Comparison of ENCODE assay signal across 22 cellular contexts in genomic region chr6:143652840-143653239, GRCh38. TPM values are rescaled to one million over a fixed set of nuclear protein-coding genes. Genes with fewer than 3 reads are reported as not detected.
A peak's percentile ranks its signal among the peaks of the same experiment; 100 is the strongest.
DNase-seq lines count a peak whose midpoint lies in the region; ATAC-seq lines count a peak whose summit lies in the region.
"Had no signal": no experiment of that assay in that cellular context is flagged by ENCODE, and none has a peak within 500 bp of the region (broad histone marks: within the 10 kb centered on the region; RNA-seq: fewer than 3 reads in every experiment).

No MANE protein-coding gene starts in this region.

- H3K4me3 Mint-ChIP-seq in activated T-helper 17 cell treated with anti-CD3 and anti-CD28 coated beads, Interleukin-2, amount 50 U/mL, for 72 hours, result no peak overlapping the region
- H3K4me3 Mint-ChIP-seq: dendritic cell treated with granulocyte-macrophage colony-stimulating factor and Interleukin-4, amounts not matched to agents 40 ng/mL and 50 ng/mL, for 4 days; nephron; stimulated activated naive B cell treated with anti-CD40 and anti-IgM and Interleukin-4, amounts not matched to agents 10 μg/mL and 1 μg/mL and 100 μg/mL, for 72 hours; T-helper 17 cell had no signal

- H3K27me3 Mint-ChIP-seq in activated T-helper 17 cell treated with anti-CD3 and anti-CD28 coated beads, Interleukin-2, amount 50 U/mL, for 72 hours, result no peaks in the 10 kb centered on the region
- H3K27me3 Mint-ChIP-seq: dendritic cell treated with granulocyte-macrophage colony-stimulating factor and Interleukin-4, amounts not matched to agents 40 ng/mL and 50 ng/mL, for 4 days; stimulated activated naive B cell treated with anti-CD40 and anti-IgM and Interleukin-4, amounts not matched to agents 10 μg/mL and 1 μg/mL and 100 μg/mL, for 72 hours; T-helper 17 cell had no signal

- H3K36me3 Mint-ChIP-seq in activated T-helper 17 cell treated with anti-CD3 and anti-CD28 coated beads, Interleukin-2, amount 50 U/mL, for 72 hours (ENCODE audit: low read depth), result peaks cover 8% of the 10 kb centered on the region

- intact Hi-C loops in posterior cingulate gyrus (cut with DNase I), result no loop called here

- peak; percentile 85 for DNase-seq in NCI-H69 (lab: John Stamatoyannopoulos, UW)
- peak in 7 of 10 donors; percentile 13 to 83 (median 40) for DNase-seq in posterior cingulate gyrus
- DNase-seq in RPMI8226, result no peak
- no peak for DNase-seq in cerebellar nuclear complex (lab: John Stamatoyannopoulos, UW)
- DNase-seq: activated CD4-positive, alpha-beta T cell treated with anti-CD3 and anti-CD28 coated beads, Interleukin-2, amount 50 U/mL, for 1 hour; activated effector memory CD4-positive, alpha-beta T cell treated with anti-CD3 and anti-CD28 coated beads, Interleukin-2, amount 50 U/mL, for 16 hours; adrenal gland; foreskin fibroblast; GDM1; KG1; NCI-H2029 treated with DMSO at 0.1 percent for 48 hours; NCI-H774; stimulated activated CD4-positive, alpha-beta T cell treated with anti-CD3 and anti-CD28 coated beads, Interleukin-1b, Interleukin-23, amount 100 ng/mL, for 48 hours; stimulated activated naive B cell treated with anti-CD40 and anti-IgM and Interleukin-4, amounts not matched to agents 10 μg/mL and 1 μg/mL and 100 μg/mL, for 72 hours; T-helper 17 cell had no signal

- H3K9me3 Mint-ChIP-seq in activated T-helper 17 cell treated with anti-CD3 and anti-CD28 coated beads, Interleukin-2, amount 50 U/mL, for 72 hours, result peaks cover 14% of the 10 kb centered on the region

- H3K27ac Mint-ChIP-seq in activated T-helper 17 cell treated with anti-CD3 and anti-CD28 coated beads, Interleukin-2, amount 50 U/mL, for 72 hours, result no peak overlapping the region
- H3K27ac Mint-ChIP-seq: dendritic cell treated with granulocyte-macrophage colony-stimulating factor and Interleukin-4, amounts not matched to agents 40 ng/mL and 50 ng/mL, for 4 days; nephron; stimulated activated naive B cell treated with anti-CD40 and anti-IgM and Interleukin-4, amounts not matched to agents 10 μg/mL and 1 μg/mL and 100 μg/mL, for 72 hours; T-helper 17 cell had no signal

- H3K4me1 Mint-ChIP-seq in activated T-helper 17 cell treated with anti-CD3 and anti-CD28 coated beads, Interleukin-2, amount 50 U/mL, for 72 hours, result peaks cover 12% of the 10 kb centered on the region
- H3K4me1 Mint-ChIP-seq: nephron had no signal

- H3K27me3 ChIP-seq in HUES48 (ENCODE audit: control insufficient read depth, insufficient read depth, low read length) (no peaks in the 10 kb centered on the region), endocrine pancreas (ENCODE audit: control insufficient read depth, insufficient read depth, low read length) (no peaks in the 10 kb centered on the region)
- H3K27me3 ChIP-seq: adrenal gland had no signal

- H3K9ac ChIP-seq in HUES48 (ENCODE audit: low read depth, low read length), result no peak overlapping the region
- H3K9ac ChIP-seq in endocrine pancreas (ENCODE audit: control insufficient read depth, insufficient read depth, low read length), result no peak overlapping the region

- H3K27ac ChIP-seq in HUES48 (ENCODE audit: low read depth, low read length), result peak overlapping the region; percentile 36
- H3K27ac ChIP-seq: adrenal gland, epithelial cell of prostate had no signal

- H3K4me3 ChIP-seq in HUES48 (ENCODE audit: low read depth, low read length) (no peak overlapping the region), endocrine pancreas (ENCODE audit: control insufficient read depth, insufficient read depth, low read length) (peak overlapping the region; percentile 22)
- H3K4me3 ChIP-seq: adrenal gland had no signal

- H3K36me3 ChIP-seq in HUES48 (ENCODE audit: control insufficient read depth, insufficient read depth, low read length), result no peaks in the 10 kb centered on the region
- H3K36me3 ChIP-seq in endocrine pancreas (ENCODE audit: control insufficient read depth, insufficient read depth, low read length), result no peaks in the 10 kb centered on the region
- H3K36me3 ChIP-seq: adrenal gland had no signal

- ATAC-seq in GM18870 (IDR thresholded peaks at IDR 0.05; ENCODE audit: unreplicated experiment), result no peak
- no peak for ATAC-seq in activated T-helper 17 cell treated with anti-CD3 and anti-CD28 coated beads, Interleukin-2, amount 50 U/mL, for 72 hours (replicated peaks)
- ATAC-seq: stimulated activated naive B cell treated with anti-CD40 and anti-IgM and Interleukin-4, amounts not matched to agents 10 μg/mL and 1 μg/mL and 100 μg/mL, for 72 hours; T-helper 17 cell had no signal

- H3K4me1 ChIP-seq in HUES48 (ENCODE audit: control insufficient read depth, insufficient read depth, low read length) (peaks cover 15% of the 10 kb centered on the region), endocrine pancreas (ENCODE audit: control insufficient read depth, insufficient read depth, low read length) (peaks cover 7% of the 10 kb centered on the region)
- H3K4me1 ChIP-seq: adrenal gland had no signal

- H3K9me3 ChIP-seq in HUES48 (ENCODE audit: control insufficient read depth, insufficient read depth, low read length) (peaks cover 6% of the 10 kb centered on the region), endocrine pancreas (ENCODE audit: control insufficient read depth, low read length) (no peaks in the 10 kb centered on the region)
- H3K9me3 ChIP-seq: adrenal gland had no signal

RNA-seq across cellular contexts. Expression of gene PHACTR2, which starts 24.9 kb away (rescaled TPM):
- total RNA-seq in activated T-helper 17 cell treated with anti-CD3 and anti-CD28 coated beads, Interleukin-2, amount 50 U/mL, for 72 hours, result 10 to 100 TPM; 32.5 to 33.7 TPM

Comparison
In these comparisons a context has a peak if more than half of its experiments do, and no peak if none do; other contexts are left out.
1. DNase-seq: peak in NCI-H69 (single experiment) and posterior cingulate gyrus (7 of 10); none in RPMI8226 (single experiment) and cerebellar nuclear complex (0 of 2).